ENCODE assay signal across 13 cellular contexts in genomic region chr2:126449677-126450076, GRCh38.
DNase-seq lines count a peak whose midpoint lies in the region; ATAC-seq lines count a peak whose summit lies in the region.
"Had no signal": no experiment of that assay in that cellular context is flagged by ENCODE, and none has a peak within 500 bp of the region (broad histone marks: within the 10 kb centered on the region; RNA-seq: fewer than 3 reads in every experiment).

No MANE protein-coding gene starts in this region.

- no peak overlapping the region for H3K27ac Mint-ChIP-seq in stimulated activated naive CD8-positive, alpha-beta T cell treated with anti-CD3 and anti-CD28 coated beads, Interleukin-15, amount 100 ng/mL, for 72 hours
- H3K27ac Mint-ChIP-seq: activated CD8-positive, alpha-beta memory T cell treated with anti-CD3 and anti-CD28 coated beads, Interleukin-2, amount 10 ng/mL, durations not matched to agents 7 days and 5 days; activated naive CD8-positive, alpha-beta T cell; type B pancreatic cell had no signal

- no peak for DNase-seq in stimulated activated naive CD8-positive, alpha-beta T cell treated with anti-CD3 and anti-CD28 coated beads, Interleukin-15, amount 100 ng/mL, for 72 hours
- DNase-seq in stimulated activated naive CD8-positive, alpha-beta T cell treated with anti-CD3 and anti-CD28 coated beads, Interleukin-15, Interleukin-2, amounts not matched to agents 100 U/mL and 50 U/mL, for 24 hours = no peak
- DNase-seq in NCI-H1092 treated with DMSO at 0.1 percent for 48 hours (lab: John Stamatoyannopoulos, UW) (no peak), AG08395 (ENCODE audit: low spot score) (no peak), LoVo (ENCODE audit: low spot score) (no peak)
- DNase-seq in stimulated activated CD8-positive, alpha-beta memory T cell treated with anti-CD3 and anti-CD28 coated beads, Interleukin-4, amount 100 ng/mL, for 48 hours = no peak
- DNase-seq: activated CD8-positive, alpha-beta memory T cell treated with anti-CD3 and anti-CD28 coated beads, Interleukin-2, amount 10 ng/mL, durations not matched to agents 7 days and 5 days; erythroblast; occipital lobe had no signal

- peak; percentile 9 for ATAC-seq in stimulated activated naive CD8-positive, alpha-beta T cell treated with anti-CD3 and anti-CD28 coated beads, Interleukin-15, amount 100 ng/mL, for 72 hours
- ATAC-seq in stimulated activated naive CD8-positive, alpha-beta T cell treated with anti-CD3 and anti-CD28 coated beads, Interleukin-15, Interleukin-2, amounts not matched to agents 100 U/mL and 50 U/mL, for 24 hours = no peak
- ATAC-seq in GM21737 (IDR thresholded peaks at IDR 0.05; ENCODE audit: unreplicated experiment) (peak; percentile 90), HG03097 (IDR thresholded peaks at IDR 0.05; ENCODE audit: low FRiP score, unreplicated experiment) (peak; percentile 99)
- ATAC-seq: activated CD8-positive, alpha-beta memory T cell treated with anti-CD3 and anti-CD28 coated beads, Interleukin-2, amount 10 ng/mL, durations not matched to agents 7 days and 5 days had no signal

- no peaks in the 10 kb centered on the region for H3K4me1 Mint-ChIP-seq in stimulated activated naive CD8-positive, alpha-beta T cell treated with anti-CD3 and anti-CD28 coated beads, Interleukin-15, amount 100 ng/mL, for 72 hours
- H3K4me1 Mint-ChIP-seq: activated CD8-positive, alpha-beta memory T cell treated with anti-CD3 and anti-CD28 coated beads, Interleukin-2, amount 10 ng/mL, durations not matched to agents 7 days and 5 days had no signal

- H3K4me3 Mint-ChIP-seq in stimulated activated naive CD8-positive, alpha-beta T cell treated with anti-CD3 and anti-CD28 coated beads, Interleukin-15, amount 100 ng/mL, for 72 hours = no peak overlapping the region
- H3K4me3 Mint-ChIP-seq: activated CD8-positive, alpha-beta memory T cell treated with anti-CD3 and anti-CD28 coated beads, Interleukin-2, amount 10 ng/mL, durations not matched to agents 7 days and 5 days; activated naive CD8-positive, alpha-beta T cell; type B pancreatic cell had no signal

- H3K27me3 Mint-ChIP-seq in stimulated activated naive CD8-positive, alpha-beta T cell treated with anti-CD3 and anti-CD28 coated beads, Interleukin-15, amount 100 ng/mL, for 72 hours = peaks cover 10% of the 10 kb centered on the region
- H3K27me3 Mint-ChIP-seq: activated CD8-positive, alpha-beta memory T cell treated with anti-CD3 and anti-CD28 coated beads, Interleukin-2, amount 10 ng/mL, durations not matched to agents 7 days and 5 days; activated naive CD8-positive, alpha-beta T cell had no signal

- H3K9me3 Mint-ChIP-seq in stimulated activated naive CD8-positive, alpha-beta T cell treated with anti-CD3 and anti-CD28 coated beads, Interleukin-15, amount 100 ng/mL, for 72 hours = peaks cover 0 to 8% of the 10 kb centered on the region in 2 donors
- H3K9me3 Mint-ChIP-seq: type B pancreatic cell had no signal
